Comparison of ENCODE assay signal across 11 cellular contexts in genomic region chr19:35129724-35130274, GRCh38. TPM values are rescaled to one million over a fixed set of nuclear protein-coding genes. Genes with fewer than 3 reads are reported as not detected.
"Had no signal": no experiment of that assay in that cellular context is flagged by ENCODE, and none has a peak within 500 bp of the region (broad histone marks: within the 10 kb centered on the region; RNA-seq: fewer than 3 reads in every experiment).

No MANE protein-coding gene starts in this region.

RNA-seq across cellular contexts. Expression of gene LGI4, which starts 5.1 kb away (rescaled TPM):
- total RNA-seq: activated CD8-positive, alpha-beta memory T cell treated with anti-CD3 and anti-CD28 coated beads for 36 hours; MCF 10A had no signal
- polyA plus RNA-seq: IgD-negative memory B cell had no signal

RNA-seq across cellular contexts. Expression of gene FXYD1, which starts 8.8 kb away (rescaled TPM):
- total RNA-seq: activated CD8-positive, alpha-beta memory T cell treated with anti-CD3 and anti-CD28 coated beads for 36 hours; MCF 10A; PC-9; RPMI7951 had no signal

RNA-seq across cellular contexts. Expression of gene FXYD7, which starts 13.3 kb away (rescaled TPM):
- total RNA-seq: activated CD8-positive, alpha-beta memory T cell treated with anti-CD3 and anti-CD28 coated beads for 36 hours; breast epithelium; MCF 10A; PC-9; Right ventricle myocardium inferior; RPMI7951 had no signal

RNA-seq across cellular contexts. Expression of gene FXYD3, which starts 14.2 kb away (rescaled TPM):
- total RNA-seq: activated CD4-positive, alpha-beta memory T cell treated with anti-CD3 and anti-CD28 coated beads, Interleukin-2, amount 10 ng/mL, durations not matched to agents 7 days and 5 days; activated CD4-positive, alpha-beta T cell treated with anti-CD3 and anti-CD28 coated beads for 36 hours; activated CD8-positive, alpha-beta memory T cell treated with anti-CD3 and anti-CD28 coated beads for 36 hours; activated naive CD4-positive, alpha-beta T cell treated with anti-CD3 and anti-CD28 coated beads for 36 hours; activated T-helper 17 cell treated with anti-CD3 and anti-CD28 coated beads, Interleukin-2, amount 50 U/mL, for 72 hours had no signal
- polyA plus RNA-seq: IgD-negative memory B cell had no signal
